Comparison of ENCODE assay signal across 8 cellular contexts in genomic region chr7:104982773-104983619, GRCh38. TPM values are rescaled to one million over a fixed set of nuclear protein-coding genes. Genes with fewer than 3 reads are reported as not detected.
DNase-seq lines count a peak whose midpoint lies in the region; ATAC-seq and TF ChIP-seq lines count a peak whose summit lies in the region.

No MANE protein-coding gene starts in this region.

- no peak for TF ChIP-seq CTCF in choroid plexus epithelial cell (conservative IDR thresholded peaks at IDR 0.05; ENCODE audit: low read depth, low read length)

- H3K27ac Mint-ChIP-seq in naive B cell = peak overlapping the region; percentile 99 to 100 (median 100)

- peak overlapping the region; percentile 95 to 100 (median 99) for H3K4me3 Mint-ChIP-seq in naive B cell

- no peaks in the 10 kb centered on the region for H3K36me3 Mint-ChIP-seq in naive B cell

- ATAC-seq in naive B cell (ENCODE audit: low read depth in 2 of 2) (no peak), GM18861 (IDR thresholded peaks at IDR 0.05; ENCODE audit: unreplicated experiment) (no peak), HG03097 (IDR thresholded peaks at IDR 0.05; ENCODE audit: low FRiP score, unreplicated experiment) (no peak)

- no peaks in the 10 kb centered on the region for H3K9me3 Mint-ChIP-seq in naive B cell

- DNase-seq in NCI-H2081 (lab: John Stamatoyannopoulos, UW) (peak; percentile 46 to 68), NCI-H2081 treated with DMSO at 0.1 percent for 48 hours (lab: John Stamatoyannopoulos, UW) (no peak), NCI-H748 (lab: John Stamatoyannopoulos, UW; ENCODE audit: unreplicated experiment) (peak; percentile 72), choroid plexus epithelial cell (ENCODE audit: low read depth) (no peak), naive B cell (no peak), NCI-H524 (lab: John Stamatoyannopoulos, UW) (no peak)

- H3K27me3 Mint-ChIP-seq in naive B cell = no peaks in the 10 kb centered on the region

- H3K4me1 Mint-ChIP-seq in naive B cell = peaks cover 25 to 74% (median 31%) of the 10 kb centered on the region in 3 donors

- H3K4me3 ChIP-seq in choroid plexus epithelial cell (ENCODE audit: low read depth, low read length) = peak overlapping the region; percentile 73

RNA-seq across cellular contexts. Expression of gene KMT2E, which starts 31.0 kb away (rescaled TPM):
- 100 to 1,000 TPM; 165 to 343 (median 213) TPM for polyA plus RNA-seq in naive B cell (ENCODE audit: low read depth in 6 of 6)

Comparison
In these comparisons a context has a peak if more than half of its experiments do, and no peak if none do; other contexts are left out.
1. DNase-seq: peak in NCI-H2081 (2 of 2) and NCI-H748 (single experiment); none in NCI-H2081 treated with DMSO at 0.1 percent for 48 hours (single experiment), choroid plexus epithelial cell (single experiment), naive B cell (single experiment) and NCI-H524 (0 of 2).